3 cellular contexts compared by ENCODE assay signal in the genomic region with DNA sequence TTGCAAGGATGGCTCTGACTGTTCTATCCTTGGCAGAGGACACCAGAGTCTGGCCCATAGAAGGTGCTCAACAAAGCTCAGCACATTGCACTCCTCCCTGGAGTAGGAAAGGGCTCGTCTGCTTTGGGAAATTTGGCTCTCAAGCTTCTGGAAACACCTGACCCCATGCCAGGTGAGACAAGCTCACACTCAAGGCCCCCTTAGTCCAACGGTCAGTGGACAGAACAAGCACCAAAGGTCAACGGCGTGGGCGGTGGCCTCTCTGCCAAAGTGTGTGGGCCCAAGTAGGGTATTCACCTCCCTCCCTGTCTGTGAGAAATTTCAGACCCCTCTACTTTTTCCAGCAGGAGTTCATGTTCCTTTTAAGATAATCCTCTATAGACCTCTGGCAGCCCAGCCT.
TF ChIP-seq lines count a peak whose summit lies in the region.

No MANE protein-coding gene starts in this region.

TF ChIP-seq in IMR-90, 13 proteins besides CTCF, POLR2A, EP300 and RAD21:
- no peak for TF ChIP-seq ELK1 (IDR thresholded peaks at IDR 0.05; ENCODE audit: borderline replicate concordance, low read depth, low read length)
- TF ChIP-seq SMC3 (IDR thresholded peaks at IDR 0.05; ENCODE audit: low read depth, low read length): no peak
- TF ChIP-seq RFX5 (IDR thresholded peaks at IDR 0.05; ENCODE audit: low read depth, low read length): no peak
- TF ChIP-seq MAZ (IDR thresholded peaks at IDR 0.05; ENCODE audit: borderline replicate concordance, low read depth, low read length): no peak
- no peak for TF ChIP-seq NFE2L2 (IDR thresholded peaks at IDR 0.05; ENCODE audit: low read depth, low read length)
- no peak for TF ChIP-seq MXI1 (IDR thresholded peaks at IDR 0.05; ENCODE audit: borderline replicate concordance, low read depth, low read length)
- TF ChIP-seq, protein P1, sequence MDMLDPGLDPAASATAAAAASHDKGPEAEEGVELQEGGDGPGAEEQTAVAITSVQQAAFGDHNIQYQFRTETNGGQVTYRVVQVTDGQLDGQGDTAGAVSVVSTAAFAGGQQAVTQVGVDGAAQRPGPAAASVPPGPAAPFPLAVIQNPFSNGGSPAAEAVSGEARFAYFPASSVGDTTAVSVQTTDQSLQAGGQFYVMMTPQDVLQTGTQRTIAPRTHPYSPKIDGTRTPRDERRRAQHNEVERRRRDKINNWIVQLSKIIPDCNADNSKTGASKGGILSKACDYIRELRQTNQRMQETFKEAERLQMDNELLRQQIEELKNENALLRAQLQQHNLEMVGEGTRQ (IDR thresholded peaks at IDR 0.05; ENCODE audit: low read depth, low read length): no peak
- no peak for TF ChIP-seq BHLHE40 (IDR thresholded peaks at IDR 0.05; ENCODE audit: low read depth, low read length)
- no peak for TF ChIP-seq CHD1 (IDR thresholded peaks at IDR 0.05; ENCODE audit: low read depth, low read length)
- no peak for TF ChIP-seq MAFK (IDR thresholded peaks at IDR 0.05; ENCODE audit: low read depth, low read length)

TF ChIP-seq in H1, 55 proteins besides CTCF, POLR2A, EP300 and RAD21:
- TF ChIP-seq KDM4A (IDR thresholded peaks at IDR 0.05; ENCODE audit: low read depth, low read length, severe bottlenecking) (no peak), CHD1 (IDR thresholded peaks at IDR 0.05; ENCODE audit: low read depth, low read length) (no peak), BCL11A (IDR thresholded peaks at IDR 0.05; ENCODE audit: low read depth in 2 of 2, low read length in 2 of 2) (no peak), KDM5A (IDR thresholded peaks at IDR 0.05; ENCODE audit: low read length) (no peak), TCF12 (IDR thresholded peaks at IDR 0.05; ENCODE audit: low read depth, low read length) (no peak), RFX5 (IDR thresholded peaks at IDR 0.05; ENCODE audit: borderline replicate concordance, low read depth, low read length) (no peak), CBX8 (IDR thresholded peaks at IDR 0.05; ENCODE audit: borderline replicate concordance, low read depth, low read length) (no peak), CTBP2 (IDR thresholded peaks at IDR 0.05; ENCODE audit: borderline replicate concordance, insufficient read depth, insufficient read length, low read length) (no peak), TAF1 (IDR thresholded peaks at IDR 0.05; ENCODE audit: low read depth, low read length) (no peak), TAF7 (optimal IDR thresholded peaks at IDR 0.05; ENCODE audit: borderline replicate concordance, low read depth, low read length) (no peak), PHF8 (conservative IDR thresholded peaks at IDR 0.05; ENCODE audit: low read depth, low read length) (no peak), SP2 (IDR thresholded peaks at IDR 0.05; ENCODE audit: low read length) (no peak), HDAC6 (IDR thresholded peaks at IDR 0.05; ENCODE audit: low read depth, low read length) (no peak), NRF1 (IDR thresholded peaks at IDR 0.05; ENCODE audit: low read depth, low read length) (no peak)
- TF ChIP-seq, protein P1 (IDR thresholded peaks at IDR 0.05; ENCODE audit: low read length): no peak

TF ChIP-seq in liver, 16 proteins besides CTCF, POLR2A, EP300 and RAD21:
- TF ChIP-seq MAX (IDR thresholded peaks at IDR 0.05) (peak; percentile 89), FOXA2 (IDR thresholded peaks at IDR 0.05) (no peak), NR2F2 (IDR thresholded peaks at IDR 0.05) (peak; percentile 85), SP1 (IDR thresholded peaks at IDR 0.05) (peak; percentile 91), FOXA1 (IDR thresholded peaks at IDR 0.05) (no peak), HNF4A (conservative IDR thresholded peaks at IDR 0.05) (peak; percentile 98 to 99), JUND (IDR thresholded peaks at IDR 0.05) (peak; percentile 42 to 84), TAF1 (conservative IDR thresholded peaks at IDR 0.05) (no peak), REST (IDR thresholded peaks at IDR 0.05) (peak; percentile 47), HNF4G (IDR thresholded peaks at IDR 0.05) (peak; percentile 95), EGR1 (IDR thresholded peaks at IDR 0.05; ENCODE audit: low read depth in 2 of 2) (peak; percentile 96 to 99), YY1 (IDR thresholded peaks at IDR 0.05) (peak; percentile 66), GABPA (IDR thresholded peaks at IDR 0.05 in 1 of 2, conservative IDR thresholded peaks at IDR 0.05 in 1 of 2) (peak in 1 of 2 donors; percentile 9), RXRA (IDR thresholded peaks at IDR 0.05) (peak; percentile 97 to 98)
- TF ChIP-seq, protein P2, sequence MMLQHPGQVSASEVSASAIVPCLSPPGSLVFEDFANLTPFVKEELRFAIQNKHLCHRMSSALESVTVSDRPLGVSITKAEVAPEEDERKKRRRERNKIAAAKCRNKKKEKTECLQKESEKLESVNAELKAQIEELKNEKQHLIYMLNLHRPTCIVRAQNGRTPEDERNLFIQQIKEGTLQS (IDR thresholded peaks at IDR 0.05): no peak
- TF ChIP-seq, protein P3, sequence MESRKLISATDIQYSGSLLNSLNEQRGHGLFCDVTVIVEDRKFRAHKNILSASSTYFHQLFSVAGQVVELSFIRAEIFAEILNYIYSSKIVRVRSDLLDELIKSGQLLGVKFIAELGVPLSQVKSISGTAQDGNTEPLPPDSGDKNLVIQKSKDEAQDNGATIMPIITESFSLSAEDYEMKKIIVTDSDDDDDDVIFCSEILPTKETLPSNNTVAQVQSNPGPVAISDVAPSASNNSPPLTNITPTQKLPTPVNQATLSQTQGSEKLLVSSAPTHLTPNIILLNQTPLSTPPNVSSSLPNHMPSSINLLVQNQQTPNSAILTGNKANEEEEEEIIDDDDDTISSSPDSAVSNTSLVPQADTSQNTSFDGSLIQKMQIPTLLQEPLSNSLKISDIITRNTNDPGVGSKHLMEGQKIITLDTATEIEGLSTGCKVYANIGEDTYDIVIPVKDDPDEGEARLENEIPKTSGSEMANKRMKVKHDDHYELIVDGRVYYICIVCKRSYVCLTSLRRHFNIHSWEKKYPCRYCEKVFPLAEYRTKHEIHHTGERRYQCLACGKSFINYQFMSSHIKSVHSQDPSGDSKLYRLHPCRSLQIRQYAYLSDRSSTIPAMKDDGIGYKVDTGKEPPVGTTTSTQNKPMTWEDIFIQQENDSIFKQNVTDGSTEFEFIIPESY (IDR thresholded peaks at IDR 0.05): peak; percentile 76
TF ChIP-seq in liver: peak in this region for 12.
